ENCODE assay signal across 22 cellular contexts in genomic region chr16:83095926-83096692, GRCh38.
DNase-seq lines count a peak whose midpoint lies in the region; ATAC-seq and TF ChIP-seq lines count a peak whose summit lies in the region.
"Had no signal": no experiment of that assay in that cellular context is flagged by ENCODE, and none has a peak within 500 bp of the region (broad histone marks: within the 10 kb centered on the region; RNA-seq: fewer than 3 reads in every experiment).

No MANE protein-coding gene starts in this region.

- no peak overlapping the region for H3K4me2 ChIP-seq in neural progenitor cell

- no peaks in the 10 kb centered on the region for H3K27me3 ChIP-seq in neural progenitor cell
- H3K27me3 ChIP-seq: neutrophil, vagina had no signal

- H3K9me3 ChIP-seq in neural progenitor cell (ENCODE audit: low read depth): peaks cover 5% of the 10 kb centered on the region
- H3K9me3 ChIP-seq: neutrophil had no signal

- ATAC-seq in GM19023 (IDR thresholded peaks at IDR 0.05; ENCODE audit: unreplicated experiment): no peak
- ATAC-seq in activated CD8-positive, alpha-beta memory T cell treated with anti-CD3 and anti-CD28 coated beads, Interleukin-2, amount 10 ng/mL, durations not matched to agents 7 days and 5 days: no peak
- ATAC-seq: right cardiac atrium, SK-N-SH treated with all-trans-retinoic acid at 6 μM for 48 hours had no signal

- H3K27ac ChIP-seq in epithelial cell of prostate (peak overlapping the region; percentile 54), neural progenitor cell (no peak overlapping the region)
- H3K27ac ChIP-seq: neutrophil, vagina had no signal

- H3K36me3 Mint-ChIP-seq in Calu3 (ENCODE audit: insufficient read depth, unreplicated experiment): no peaks in the 10 kb centered on the region
- no peaks in the 10 kb centered on the region for H3K36me3 Mint-ChIP-seq in neural progenitor cell
- no peaks in the 10 kb centered on the region for H3K36me3 Mint-ChIP-seq in activated CD8-positive, alpha-beta memory T cell treated with anti-CD3 and anti-CD28 coated beads, Interleukin-2, amount 10 ng/mL, durations not matched to agents 7 days and 5 days
- H3K36me3 Mint-ChIP-seq: activated naive CD8-positive, alpha-beta T cell treated with anti-CD3 and anti-CD28 coated beads, Interleukin-2, amount 10 ng/mL, durations not matched to agents 7 days and 5 days had no signal

- no peaks in the 10 kb centered on the region for H3K4me1 ChIP-seq in neural progenitor cell
- H3K4me1 ChIP-seq: vagina had no signal

- TF ChIP-seq CTCF in Calu3 (IDR thresholded peaks at IDR 0.05; ENCODE audit: unreplicated experiment): no peak
- TF ChIP-seq CTCF in neural progenitor cell (IDR thresholded peaks at IDR 0.05): no peak

- H3K4me3 Mint-ChIP-seq in Calu3 (ENCODE audit: low read depth, unreplicated experiment) (no peak overlapping the region), neural progenitor cell (no peak overlapping the region)
- H3K4me3 Mint-ChIP-seq in activated CD8-positive, alpha-beta memory T cell treated with anti-CD3 and anti-CD28 coated beads, Interleukin-2, amount 10 ng/mL, durations not matched to agents 7 days and 5 days: no peak overlapping the region
- H3K4me3 Mint-ChIP-seq: activated naive CD8-positive, alpha-beta T cell treated with anti-CD3 and anti-CD28 coated beads, Interleukin-2, amount 10 ng/mL, durations not matched to agents 7 days and 5 days; activated T-cell treated with anti-CD3 and anti-CD28 coated beads, Interleukin-2, amount 50 U/mL, for 24 hours; endodermal cell; immature natural killer cell had no signal

- no peaks in the 10 kb centered on the region for H3K79me2 ChIP-seq in neural progenitor cell (ENCODE audit: low read depth)

- H3K9me3 Mint-ChIP-seq in Calu3 (ENCODE audit: low read depth, unreplicated experiment) (peaks cover 14% of the 10 kb centered on the region), neural progenitor cell (peaks cover 11% of the 10 kb centered on the region)
- H3K9me3 Mint-ChIP-seq in activated CD8-positive, alpha-beta memory T cell treated with anti-CD3 and anti-CD28 coated beads, Interleukin-2, amount 10 ng/mL, durations not matched to agents 7 days and 5 days (ENCODE audit: low read depth): peaks cover 12% of the 10 kb centered on the region

- no peaks in the 10 kb centered on the region for H4K20me1 ChIP-seq in neural progenitor cell (ENCODE audit: low read depth)

- H3K9ac ChIP-seq in neural progenitor cell: no peak overlapping the region

- no TSS peak for BruUV-seq in Calu3 (replicated peaks; lab: Mats Ljungman, UMichigan)

- no peak overlapping the region for H2AFZ ChIP-seq in neural progenitor cell (replicated peaks)

- intact Hi-C loops in Calu3 (cut with micrococcal nuclease; ENCODE audit: unreplicated experiment): no loop called here

- CTCF ChIA-PET in Calu3 (lab: Charles Lee): interaction anchor here (0.9 kb wide), 1 partner anchor 130 kb away, joined by 3 read pairs; no protein-coding TSS in a partner anchor
- CTCF ChIA-PET in activated CD8-positive, alpha-beta memory T cell treated with anti-CD3 and anti-CD28 coated beads, Interleukin-2, amount 10 ng/mL, durations not matched to agents 7 days and 5 days (lab: Charles Lee): no interaction called here

- H3K36me3 ChIP-seq in neural progenitor cell: no peaks in the 10 kb centered on the region
- H3K36me3 ChIP-seq: neutrophil, vagina had no signal

- no peaks in the 10 kb centered on the region for H3F3A ChIP-seq in neural progenitor cell (ENCODE audit: low read depth)

- no peaks in the 10 kb centered on the region for H3K27me3 Mint-ChIP-seq in Calu3 (ENCODE audit: unreplicated experiment)
- no peaks in the 10 kb centered on the region for H3K27me3 Mint-ChIP-seq in neural progenitor cell (ENCODE audit: insufficient read depth, low read depth)
- peaks cover 3% of the 10 kb centered on the region for H3K27me3 Mint-ChIP-seq in activated CD8-positive, alpha-beta memory T cell treated with anti-CD3 and anti-CD28 coated beads, Interleukin-2, amount 10 ng/mL, durations not matched to agents 7 days and 5 days
- H3K27me3 Mint-ChIP-seq: activated naive CD8-positive, alpha-beta T cell treated with anti-CD3 and anti-CD28 coated beads, Interleukin-2, amount 10 ng/mL, durations not matched to agents 7 days and 5 days; activated T-cell treated with anti-CD3 and anti-CD28 coated beads, Interleukin-2, amount 50 U/mL, for 24 hours had no signal

- H3K4me1 Mint-ChIP-seq in Calu3 (ENCODE audit: low read depth, unreplicated experiment) (no peaks in the 10 kb centered on the region), neural progenitor cell (no peaks in the 10 kb centered on the region)
- H3K4me1 Mint-ChIP-seq in activated CD8-positive, alpha-beta memory T cell treated with anti-CD3 and anti-CD28 coated beads, Interleukin-2, amount 10 ng/mL, durations not matched to agents 7 days and 5 days: no peaks in the 10 kb centered on the region
- H3K4me1 Mint-ChIP-seq: activated naive CD8-positive, alpha-beta T cell treated with anti-CD3 and anti-CD28 coated beads, Interleukin-2, amount 10 ng/mL, durations not matched to agents 7 days and 5 days; endodermal cell had no signal

- peak overlapping the region; percentile 54 for H3K27ac Mint-ChIP-seq in Calu3 (ENCODE audit: unreplicated experiment)
- no peak overlapping the region for H3K27ac Mint-ChIP-seq in neural progenitor cell
- no peak overlapping the region for H3K27ac Mint-ChIP-seq in activated CD8-positive, alpha-beta memory T cell treated with anti-CD3 and anti-CD28 coated beads, Interleukin-2, amount 10 ng/mL, durations not matched to agents 7 days and 5 days
- H3K27ac Mint-ChIP-seq: activated naive CD8-positive, alpha-beta T cell treated with anti-CD3 and anti-CD28 coated beads, Interleukin-2, amount 10 ng/mL, durations not matched to agents 7 days and 5 days; activated T-cell treated with anti-CD3 and anti-CD28 coated beads, Interleukin-2, amount 50 U/mL, for 24 hours; endodermal cell; immature natural killer cell had no signal

- H3K4me3 ChIP-seq in neural progenitor cell: no peak overlapping the region
- H3K4me3 ChIP-seq: vagina had no signal

- peak; percentile 5 for DNase-seq in Calu3
- DNase-seq in M059J (ENCODE audit: low read depth): peak; percentile 69
- peak; percentile 55 for DNase-seq in epithelial cell of prostate (ENCODE audit: low read depth, low spot score)
- DNase-seq in mucosa of gallbladder (ENCODE audit: low spot score): peak; percentile 79
- DNase-seq in neural progenitor cell (ENCODE audit: low spot score): no peak
- DNase-seq in activated CD8-positive, alpha-beta memory T cell treated with anti-CD3 and anti-CD28 coated beads, Interleukin-2, amount 10 ng/mL, durations not matched to agents 7 days and 5 days: no peak
- no peak for DNase-seq in anterior cingulate cortex (lab: John Stamatoyannopoulos, UW)
- DNase-seq: activated CD4-positive, alpha-beta T cell treated with anti-CD3 and anti-CD28 coated beads, Interleukin-2, amount 50 U/mL, for 1 hour; activated naive CD8-positive, alpha-beta T cell treated with anti-CD3 and anti-CD28 coated beads, Interleukin-2, amount 10 ng/mL, durations not matched to agents 7 days and 5 days; activated T-cell treated with anti-CD3 and anti-CD28 coated beads, Interleukin-2, amount 50 U/mL, for 24 hours; endodermal cell; glutamatergic neuron; H7; immature natural killer cell; MM.1S; NCI-H2029 treated with DMSO at 0.1 percent for 48 hours; NCI-H524; right cardiac atrium had no signal

Comparison
In these comparisons a context has a peak if more than half of its experiments do, and no peak if none do; other contexts are left out.
1. DNase-seq: peak in Calu3 (single experiment), M059J (single experiment), epithelial cell of prostate (single experiment) and mucosa of gallbladder (single experiment); none in neural progenitor cell (single experiment), activated CD8-positive, alpha-beta memory T cell treated with anti-CD3 and anti-CD28 coated beads, Interleukin-2, amount 10 ng/mL, durations not matched to agents 7 days and 5 days (single experiment) and anterior cingulate cortex (0 of 58).